17 cellular contexts compared by ENCODE assay signal in genomic region chr12:6276247-6276887, GRCh38. TPM values are rescaled to one million over a fixed set of nuclear protein-coding genes. Genes with fewer than 3 reads are reported as not detected.
"Had no signal": no experiment of that assay in that cellular context is flagged by ENCODE, and none has a peak within 500 bp of the region (broad histone marks: within the 10 kb centered on the region; RNA-seq: fewer than 3 reads in every experiment).

No MANE protein-coding gene starts in this region.

- H3K36me3 ChIP-seq: cardiac muscle cell, colonic mucosa, gastrocnemius medialis, left lung, neural progenitor cell, pancreas, right atrium auricular region had no signal

- H3K4me3 Mint-ChIP-seq: activated CD8-positive, alpha-beta memory T cell treated with anti-CD3 and anti-CD28 coated beads, Interleukin-2, amount 10 ng/mL, durations not matched to agents 7 days and 5 days; activated T-cell treated with anti-CD3 and anti-CD28 coated beads, Interleukin-2, amount 50 U/mL, for 24 hours; neural progenitor cell had no signal

- H3K9me3 ChIP-seq: colonic mucosa, gastrocnemius medialis, left lung, pancreas, right atrium auricular region had no signal

- H3K36me3 Mint-ChIP-seq: activated CD8-positive, alpha-beta memory T cell treated with anti-CD3 and anti-CD28 coated beads, Interleukin-2, amount 10 ng/mL, durations not matched to agents 7 days and 5 days; neural progenitor cell had no signal

- ATAC-seq: activated CD8-positive, alpha-beta memory T cell treated with anti-CD3 and anti-CD28 coated beads, Interleukin-2, amount 10 ng/mL, durations not matched to agents 7 days and 5 days; left lung; pancreas had no signal

- H3K27me3 ChIP-seq: colonic mucosa, gastrocnemius medialis, pancreas, right atrium auricular region had no signal

- FAIRE-seq: astrocyte, pancreas had no signal

- H3K9ac ChIP-seq: neural progenitor cell had no signal

- H3K4me3 ChIP-seq: cardiac muscle cell, colonic mucosa, gastrocnemius medialis, left lung, neural progenitor cell, pancreas, right atrium auricular region had no signal

- DNase-seq: activated CD4-positive, alpha-beta T cell treated with anti-CD3 and anti-CD28 coated beads for 1 hour; activated CD4-positive, alpha-beta T cell treated with anti-CD3 and anti-CD28 coated beads, Interleukin-2, amount 50 U/mL, for 48 hours; activated CD8-positive, alpha-beta memory T cell treated with anti-CD3 and anti-CD28 coated beads, Interleukin-2, amount 10 ng/mL, durations not matched to agents 7 days and 5 days; activated gamma-delta T cell; effector CD4-positive, alpha-beta T cell; gastrocnemius medialis; stimulated activated CD4-positive, alpha-beta T cell treated with anti-CD3 and anti-CD28 coated beads, Interleukin-1b, Interleukin-23, amount 100 ng/mL, for 48 hours; stimulated activated naive CD4-positive, alpha-beta T cell had no signal

- H3K27ac Mint-ChIP-seq: activated CD8-positive, alpha-beta memory T cell treated with anti-CD3 and anti-CD28 coated beads, Interleukin-2, amount 10 ng/mL, durations not matched to agents 7 days and 5 days; activated T-cell treated with anti-CD3 and anti-CD28 coated beads, Interleukin-2, amount 50 U/mL, for 24 hours; neural progenitor cell had no signal

- H3K27ac ChIP-seq: cardiac muscle cell, neural progenitor cell had no signal

RNA-seq across cellular contexts. Expression of gene PLEKHG6, which starts 34.1 kb away (rescaled TPM):
- total RNA-seq: activated CD8-positive, alpha-beta memory T cell treated with anti-CD3 and anti-CD28 coated beads, Interleukin-2, amount 10 ng/mL, durations not matched to agents 7 days and 5 days; temporal lobe had no signal
